8 cellular contexts compared by ENCODE assay signal in genomic region chr12:122225683-122226365, GRCh38. TPM values are rescaled to one million over a fixed set of nuclear protein-coding genes. Genes with fewer than 3 reads are reported as not detected.
DNase-seq lines count a peak whose midpoint lies in the region; ATAC-seq, FAIRE-seq and TF ChIP-seq lines count a peak whose summit lies in the region.

Gene DIABLO (minus strand): TSS chr12:122226052. CDS start chr12:122226014, 38 bp downstream.

- TF ChIP-seq POLR2A in GM19099 (IDR thresholded peaks at IDR 0.05; ENCODE audit: extremely low read depth, insufficient read length, low read depth): peak; percentile 96

- peak; percentile 91 for ATAC-seq in HG03432 (IDR thresholded peaks at IDR 0.05; ENCODE audit: unreplicated experiment)

- peak within 1 kb of the TSS; percentile 86 for H3K4me2 ChIP-seq in keratinocyte (ENCODE audit: control insufficient read depth, extremely low read depth, insufficient read depth, low read depth, low read length)

- dilution Hi-C loops in keratinocyte (cut with MboI; ENCODE audit: extremely low pct_ligation_motif_present, low sequenced_read_pairs): no loop called here

- peaks cover 3% of the 10 kb centered on the region for H3K9me1 ChIP-seq in keratinocyte (ENCODE audit: control insufficient read depth, extremely low read depth, insufficient read depth, low read length)

- H3K9me3 ChIP-seq in keratinocyte (ENCODE audit: control insufficient read depth, low read depth, low read length): no peaks in the 10 kb centered on the region

- DNase-seq in AG20443 (ENCODE audit: low spot score) (peak; percentile 99), NCI-H510A (lab: John Stamatoyannopoulos, UW) (peak; percentile 99), cerebellum (ENCODE audit: low spot score) (peak; percentile 100), keratinocyte (ENCODE audit: low read depth, low spot score) (peak; percentile 92)
- DNase-seq in activated CD4-positive, alpha-beta T cell treated with anti-CD3 and anti-CD28 coated beads for 1 hour: peak; percentile 100
- peak; percentile 99 to 100 for DNase-seq in stimulated activated CD4-positive, alpha-beta T cell treated with anti-CD3 and anti-CD28 coated beads, Interleukin-15, amount 100 ng/mL, for 1 hour (ENCODE audit: low read depth in 1 of 2, low spot score in 1 of 2)

- FAIRE-seq in keratinocyte (lab: Jason Lieb, UNC): peak; percentile 91

- H4K20me1 ChIP-seq in keratinocyte (ENCODE audit: control insufficient read depth, extremely low read depth, insufficient read depth, low read length): peaks cover 3% of the 10 kb centered on the region

- peaks cover 45% of the 10 kb centered on the region for H3K79me2 ChIP-seq in keratinocyte (ENCODE audit: control insufficient read depth, insufficient read depth, low read length)

- H3K27me3 ChIP-seq in keratinocyte (ENCODE audit: control insufficient read depth, extremely low read depth, insufficient read depth, low read length): no peaks in the 10 kb centered on the region

- H3K36me3 ChIP-seq in keratinocyte (ENCODE audit: control insufficient read depth in 2 of 2, extremely low read depth in 1 of 2, insufficient read depth in 2 of 2, low read length in 2 of 2): peaks cover 9 to 14% of the 10 kb centered on the region in 2 experiments

- H2AFZ ChIP-seq in keratinocyte (ENCODE audit: control insufficient read depth, low read length): peak within 1 kb of the TSS; percentile 97

- H3K4me3 ChIP-seq in keratinocyte (ENCODE audit: control insufficient read depth in 2 of 3, extremely low read depth in 1 of 3, insufficient read depth in 2 of 3, low read depth in 1 of 3, low read length in 3 of 3): peak within 1 kb of the TSS; percentile 94 to 96 (median 96)

- H3K9ac ChIP-seq in keratinocyte (ENCODE audit: control insufficient read depth, extremely low read depth, insufficient read depth, low read length): peak within 1 kb of the TSS; percentile 90

- TF ChIP-seq CTCF in keratinocyte (optimal IDR thresholded peaks at IDR 0.05 in 1 of 3, IDR thresholded peaks at IDR 0.05 in 1 of 3, conservative IDR thresholded peaks at IDR 0.05 in 1 of 3; ENCODE audit: extremely low read depth in 1 of 3, insufficient read depth in 2 of 3, low read length in 3 of 3): no peak

- peaks cover 16% of the 10 kb centered on the region for H3K4me1 ChIP-seq in keratinocyte (ENCODE audit: control insufficient read depth, extremely low read depth, insufficient read depth, low read length)

- H3K27ac ChIP-seq in keratinocyte (ENCODE audit: control insufficient read depth, insufficient read depth, low read length): peak within 1 kb of the TSS; percentile 90

RNA-seq across cellular contexts. Expression of gene DIABLO, which starts in this region (rescaled TPM):
- total RNA-seq in cerebellum: 46.0 TPM
- polyA plus RNA-seq in keratinocyte: 31.1 to 61.9 TPM (median 41.6 TPM) in 3 replicates
- 21.3 TPM for polyA plus RNA-seq in keratinocyte (2011; ENCODE audit: low read depth)
- polyA plus RNA-seq in keratinocyte (2011; cell fraction: cytosol; rRNA removed): 50.0 and 62.5 TPM in 2 replicates
- polyA plus RNA-seq in keratinocyte (2011; cell fraction: nucleus; rRNA removed): 53.8 and 56.3 TPM in 2 replicates
- polyA plus RNA-seq in keratinocyte (2012; ENCODE audit: low replicate concordance): 38.6 and 44.4 TPM in 2 replicates
- polyA minus RNA-seq in keratinocyte: 22.8 to 53.4 TPM (median 28.9 TPM) in 3 replicates
- polyA minus RNA-seq in keratinocyte (2011; cell fraction: cytosol; rRNA and poly(A)+ RNA removed): 12.7 TPM
- 11.4 and 17.3 TPM in 2 replicates for polyA minus RNA-seq in keratinocyte (2011; cell fraction: nucleus; rRNA and poly(A)+ RNA removed)

Comparison
In these comparisons a context has a peak if more than half of its experiments do, and no peak if none do; other contexts are left out.
1. Peak in every context shown above with its lines: DNase-seq, ATAC-seq, H3K4me3 ChIP-seq and H3K27ac ChIP-seq.